9 cellular contexts compared by ENCODE assay signal in the genomic region with DNA sequence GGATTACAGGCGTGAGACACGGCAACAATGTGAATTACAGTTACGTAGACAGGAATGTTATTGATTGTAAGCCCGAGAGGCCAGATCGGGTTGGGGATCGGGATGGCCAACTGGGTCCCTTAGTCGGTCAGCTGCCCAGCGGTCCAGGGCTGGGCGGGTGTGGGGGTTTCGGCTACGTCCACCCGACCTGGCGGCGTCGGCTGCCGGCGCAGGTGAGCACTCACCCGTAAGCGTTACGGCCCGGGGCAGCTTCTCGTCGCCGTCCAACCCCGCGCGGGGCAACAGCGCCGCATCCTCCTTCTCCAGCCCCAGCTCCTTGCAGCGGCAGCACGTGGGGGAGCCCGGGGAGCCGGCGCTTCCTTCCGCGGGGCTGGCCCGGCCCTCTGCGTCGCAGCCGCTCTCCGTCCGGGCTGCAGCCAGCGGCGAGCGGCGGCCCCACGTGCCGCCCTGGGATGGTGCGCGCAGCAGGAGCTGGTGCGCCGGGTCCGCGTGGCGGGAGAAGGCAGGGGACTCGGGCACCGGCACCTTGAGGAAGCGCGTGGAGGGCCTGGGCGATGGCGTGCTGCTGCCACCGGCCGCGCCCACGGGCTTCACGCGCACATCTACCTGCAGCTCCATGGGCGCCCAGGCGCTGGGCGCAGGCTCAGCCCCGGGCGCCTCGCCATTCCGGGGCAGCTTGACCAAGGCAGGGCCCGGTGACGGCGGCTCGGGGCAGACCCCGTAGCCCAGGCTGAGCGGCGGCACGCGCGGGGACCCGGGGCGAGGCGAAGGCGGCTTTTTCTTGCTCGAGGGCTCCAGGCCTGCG. TPM values are rescaled to one million over a fixed set of nuclear protein-coding genes. Genes with fewer than 3 reads are reported as not detected.
A peak's percentile ranks its signal among the peaks of the same experiment; 100 is the strongest.
DNase-seq lines count a peak whose midpoint lies in the region; ATAC-seq and TF ChIP-seq lines count a peak whose summit lies in the region.
"Had no signal": no experiment of that assay in that cellular context is flagged by ENCODE, and none has a peak within 500 bp of the region (broad histone marks: within the 10 kb centered on the region; RNA-seq: fewer than 3 reads in every experiment).

No MANE protein-coding gene starts in this region.

- DNase-seq in foreskin melanocyte (peak; percentile 10), progenitor cell of endocrine pancreas (ENCODE audit: low spot score, unreplicated experiment) (peak; percentile 24), putamen (ENCODE audit: low spot score) (no peak), globus pallidus (ENCODE audit: low spot score) (no peak)

- H3K36me3 Mint-ChIP-seq in progenitor cell of endocrine pancreas (ENCODE audit: insufficient read depth): no peaks in the 10 kb centered on the region

- H3K27ac Mint-ChIP-seq in progenitor cell of endocrine pancreas: no peak overlapping the region

- H3K9me3 Mint-ChIP-seq in progenitor cell of endocrine pancreas (ENCODE audit: low read depth): no peaks in the 10 kb centered on the region

- TF ChIP-seq CTCF in VCaP (conservative IDR thresholded peaks at IDR 0.05) (no peak), progenitor cell of endocrine pancreas (IDR thresholded peaks at IDR 0.05; ENCODE audit: unreplicated experiment) (no peak)

- H3K4me3 Mint-ChIP-seq in progenitor cell of endocrine pancreas (ENCODE audit: low read depth): peak overlapping the region; percentile 35

- H3K27ac ChIP-seq in VCaP: peak overlapping the region; percentile 40; the same call in 1 of the 2 replicates

- no peaks in the 10 kb centered on the region for H3K4me1 Mint-ChIP-seq in progenitor cell of endocrine pancreas (ENCODE audit: low read depth)

- H3K27me3 Mint-ChIP-seq in progenitor cell of endocrine pancreas: peaks cover 53% of the 10 kb centered on the region

- ATAC-seq in GM18498 (IDR thresholded peaks at IDR 0.05; ENCODE audit: unreplicated experiment) (peak; percentile 28), HG02642 (IDR thresholded peaks at IDR 0.05; ENCODE audit: poor library complexity, unreplicated experiment) (peak; percentile 27), GM18870 (IDR thresholded peaks at IDR 0.05; ENCODE audit: unreplicated experiment) (no peak)

RNA-seq across cellular contexts. Expression of gene KLRG2, which starts 0.6 kb away (rescaled TPM):
- 0.29 and 0.36 TPM in 2 replicates for total RNA-seq in progenitor cell of endocrine pancreas
- total RNA-seq: myocyte had no signal

RNA-seq across cellular contexts. Expression of gene CLEC2L, which starts 40.6 kb away (rescaled TPM):
- 0.22 TPM in 1 of 2 replicates, not detected in the other for total RNA-seq in progenitor cell of endocrine pancreas
- total RNA-seq: myocyte had no signal

Comparison
In these comparisons a context has a peak if more than half of its experiments do, and no peak if none do; other contexts are left out.
1. DNase-seq: peak in foreskin melanocyte (single experiment) and progenitor cell of endocrine pancreas (single experiment); none in putamen (single experiment) and globus pallidus (single experiment).